Comparison of ENCODE assay signal across 8 cellular contexts in genomic region chr17:45221997-45222272, GRCh38. TPM values are rescaled to one million over a fixed set of nuclear protein-coding genes. Genes with fewer than 3 reads are reported as not detected.
A peak's percentile ranks its signal among the peaks of the same experiment; 100 is the strongest.
DNase-seq lines count a peak whose midpoint lies in the region; ATAC-seq and TF ChIP-seq lines count a peak whose summit lies in the region.

No MANE protein-coding gene starts in this region.

- H3K36me3 ChIP-seq in HEK293 (ENCODE audit: control insufficient read depth in 2 of 2, insufficient read depth in 1 of 2, low read length in 2 of 2), result no peaks in the 10 kb centered on the region; a peak in 1 of 3 replicates
- no peaks in the 10 kb centered on the region for H3K36me3 ChIP-seq in iPS DF 6.9 (ENCODE audit: control insufficient read depth, insufficient read depth, low read length)

- H3K9me3 Mint-ChIP-seq in activated CD8-positive, alpha-beta T cell treated with anti-CD3 and anti-CD28 coated beads, Interleukin-2, amount 10 ng/mL, durations not matched to agents 7 days and 5 days (ENCODE audit: insufficient read depth), result no peaks in the 10 kb centered on the region
- no peaks in the 10 kb centered on the region for H3K9me3 Mint-ChIP-seq in stimulated activated effector memory CD8-positive, alpha-beta T cell treated with anti-CD3 and anti-CD28 coated beads, Interleukin-12 subunit alpha, Interleukin-12 subunit beta, amount 100 ng/mL, for 72 hours

- no CpG with 5 or more reads among the region's 36 CpGs for WGBS in iPS DF 6.9 (ENCODE audit: insufficient coverage, insufficient read length)

- CTCF ChIA-PET in HEK293 (lab: Yijun Ruan, JAX), result interaction anchor here (0.6 to 10.4 kb wide), 6 partner anchors 11 to 155 kb away, joined by 3 to 192 read pairs (median 4); partner anchors contain the start of gene ACBD4
- CTCF ChIA-PET in activated CD8-positive, alpha-beta T cell treated with anti-CD3 and anti-CD28 coated beads, Interleukin-2, amount 10 ng/mL, durations not matched to agents 7 days and 5 days (lab: Charles Lee), result interaction anchor here (1.8 to 14.2 kb wide), 8 partner anchors 12 to 163 kb away, joined by 7 to 410 read pairs (median 69); partner anchors contain the start of genes ACBD4, HEXIM1 and MAP3K14

- H3K4me1 Mint-ChIP-seq in activated CD8-positive, alpha-beta T cell treated with anti-CD3 and anti-CD28 coated beads, Interleukin-2, amount 10 ng/mL, durations not matched to agents 7 days and 5 days (ENCODE audit: low read depth), result peaks cover 51% of the 10 kb centered on the region
- peaks cover 57% of the 10 kb centered on the region for H3K4me1 Mint-ChIP-seq in stimulated activated effector memory CD8-positive, alpha-beta T cell treated with anti-CD3 and anti-CD28 coated beads, Interleukin-12 subunit alpha, Interleukin-12 subunit beta, amount 100 ng/mL, for 72 hours

- no peak for DNase-seq in activated CD8-positive, alpha-beta T cell treated with anti-CD3 and anti-CD28 coated beads, Interleukin-2, amount 10 ng/mL, durations not matched to agents 7 days and 5 days
- DNase-seq in iPS DF 6.9 (ENCODE audit: low read depth, low spot score) (no peak), OCI-M2 (lab: John Stamatoyannopoulos, UW; ENCODE audit: unreplicated experiment) (no peak)
- DNase-seq in stimulated activated effector memory CD8-positive, alpha-beta T cell treated with anti-CD3 and anti-CD28 coated beads, Interleukin-12 subunit alpha, Interleukin-12 subunit beta, amount 100 ng/mL, for 72 hours (ENCODE audit: low spot score in 2 of 2), result no peak

- peaks cover 15% of the 10 kb centered on the region for H3K27me3 ChIP-seq in iPS DF 6.9 (ENCODE audit: control insufficient read depth, insufficient read depth, low read length)

- H3K9me3 ChIP-seq in HEK293 (ENCODE audit: control insufficient read depth, insufficient read depth, low read depth, low read length) (no peaks in the 10 kb centered on the region), iPS DF 6.9 (ENCODE audit: control insufficient read depth, insufficient read depth, low read length) (no peaks in the 10 kb centered on the region)

- no peak for ATAC-seq in activated CD8-positive, alpha-beta T cell treated with anti-CD3 and anti-CD28 coated beads, Interleukin-2, amount 10 ng/mL, durations not matched to agents 7 days and 5 days
- no peak for ATAC-seq in stimulated activated effector memory CD8-positive, alpha-beta T cell treated with anti-CD3 and anti-CD28 coated beads, Interleukin-12 subunit alpha, Interleukin-12 subunit beta, amount 100 ng/mL, for 72 hours
- ATAC-seq in HG02840 (IDR thresholded peaks at IDR 0.05; ENCODE audit: low FRiP score, unreplicated experiment), result no peak
- ATAC-seq in HG02852 (IDR thresholded peaks at IDR 0.05; ENCODE audit: unreplicated experiment), result no peak
- no peak for ATAC-seq in HG02571 (IDR thresholded peaks at IDR 0.05; ENCODE audit: unreplicated experiment)

- no peaks in the 10 kb centered on the region for H3K27me3 Mint-ChIP-seq in activated CD8-positive, alpha-beta T cell treated with anti-CD3 and anti-CD28 coated beads, Interleukin-2, amount 10 ng/mL, durations not matched to agents 7 days and 5 days (ENCODE audit: low read depth)

- H3K4me1 ChIP-seq in HEK293 (ENCODE audit: control insufficient read depth, insufficient read depth, low read length) (no peaks in the 10 kb centered on the region; the same call in 1 of the 2 replicates), iPS DF 6.9 (ENCODE audit: control insufficient read depth, insufficient read depth, low read length) (0 out of 2 replicates have a peak, but pooled peaks cover 1% of the 10 kb centered on the region)

- H3K36me3 Mint-ChIP-seq in activated CD8-positive, alpha-beta T cell treated with anti-CD3 and anti-CD28 coated beads, Interleukin-2, amount 10 ng/mL, durations not matched to agents 7 days and 5 days (ENCODE audit: low read depth), result peaks cover 72% of the 10 kb centered on the region
- H3K36me3 Mint-ChIP-seq in stimulated activated effector memory CD8-positive, alpha-beta T cell treated with anti-CD3 and anti-CD28 coated beads, Interleukin-12 subunit alpha, Interleukin-12 subunit beta, amount 100 ng/mL, for 72 hours, result peaks cover 86% of the 10 kb centered on the region

- H3K4me3 Mint-ChIP-seq in activated CD8-positive, alpha-beta T cell treated with anti-CD3 and anti-CD28 coated beads, Interleukin-2, amount 10 ng/mL, durations not matched to agents 7 days and 5 days, result peak overlapping the region; percentile 100
- H3K4me3 Mint-ChIP-seq in stimulated activated effector memory CD8-positive, alpha-beta T cell treated with anti-CD3 and anti-CD28 coated beads, Interleukin-12 subunit alpha, Interleukin-12 subunit beta, amount 100 ng/mL, for 72 hours, result peak overlapping the region; percentile 91

- no peak overlapping the region for H3K27ac Mint-ChIP-seq in activated CD8-positive, alpha-beta T cell treated with anti-CD3 and anti-CD28 coated beads, Interleukin-2, amount 10 ng/mL, durations not matched to agents 7 days and 5 days
- H3K27ac Mint-ChIP-seq in stimulated activated effector memory CD8-positive, alpha-beta T cell treated with anti-CD3 and anti-CD28 coated beads, Interleukin-12 subunit alpha, Interleukin-12 subunit beta, amount 100 ng/mL, for 72 hours, result peak overlapping the region; percentile 100

- peak overlapping the region; percentile 55 for H3K4me3 ChIP-seq in HEK293 (ENCODE audit: low read depth, low read length)
- H3K4me3 ChIP-seq in iPS DF 6.9 (ENCODE audit: low read length), result peak overlapping the region; percentile 43; the same call in 1 of the 2 replicates

- POLR2A ChIA-PET in HEK293 (lab: Yijun Ruan, JAX), result interaction anchor here (1.7 to 1.8 kb wide), 2 partner anchors 14 to 74 kb away, joined by 4 to 8 read pairs; partner anchors contain the start of gene HEXIM1
- POLR2A ChIA-PET in activated CD8-positive, alpha-beta T cell treated with anti-CD3 and anti-CD28 coated beads, Interleukin-2, amount 10 ng/mL, durations not matched to agents 7 days and 5 days (lab: Charles Lee), result interaction anchor here (0.5 to 9.0 kb wide), 13 partner anchors 9 to 1854 kb away, joined by 3 to 132 read pairs (median 5); partner anchors contain the start of genes HEXIM1, HEXIM2 and MAP3K14

- TF ChIP-seq CTCF in HEK293 (tag by site-specific recombination; IDR thresholded peaks at IDR 0.05), result no peak

- H3K27ac ChIP-seq in HEK293 (ENCODE audit: extremely low read depth, low read depth, low read length) (peak overlapping the region; percentile 40; the same call in 1 of the 2 replicates), iPS DF 6.9 (ENCODE audit: low read length) (no peak overlapping the region)

TF ChIP-seq in HEK293, 187 proteins besides CTCF, POLR2A, EP300 and RAD21:
- TF ChIP-seq, protein P1, sequence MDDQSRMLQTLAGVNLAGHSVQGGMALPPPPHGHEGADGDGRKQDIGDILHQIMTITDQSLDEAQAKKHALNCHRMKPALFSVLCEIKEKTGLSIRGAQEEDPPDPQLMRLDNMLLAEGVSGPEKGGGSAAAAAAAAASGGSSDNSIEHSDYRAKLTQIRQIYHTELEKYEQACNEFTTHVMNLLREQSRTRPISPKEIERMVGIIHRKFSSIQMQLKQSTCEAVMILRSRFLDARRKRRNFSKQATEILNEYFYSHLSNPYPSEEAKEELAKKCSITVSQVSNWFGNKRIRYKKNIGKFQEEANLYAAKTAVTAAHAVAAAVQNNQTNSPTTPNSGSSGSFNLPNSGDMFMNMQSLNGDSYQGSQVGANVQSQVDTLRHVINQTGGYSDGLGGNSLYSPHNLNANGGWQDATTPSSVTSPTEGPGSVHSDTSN (CRISPR knock-in tag; IDR thresholded peaks at IDR 0.05), result 0 out of 2 replicates have a peak, but pooled peaks have one; percentile 35
- no peak for TF ChIP-seq OVOL3 (tag by site-specific recombination; IDR thresholded peaks at IDR 0.05)

RNA-seq across cellular contexts. Expression of gene FMNL1, which starts 0.2 kb away (rescaled TPM):
- total RNA-seq in activated CD8-positive, alpha-beta T cell treated with anti-CD3 and anti-CD28 coated beads, Interleukin-2, amount 10 ng/mL, durations not matched to agents 7 days and 5 days, result 100 to 1,000 TPM; 375 to 395 TPM

RNA-seq across cellular contexts. Expression of gene SPATA32, which starts 40.0 kb away (rescaled TPM):
- under 1 TPM; 0.52 to 0.55 TPM for total RNA-seq in activated CD8-positive, alpha-beta T cell treated with anti-CD3 and anti-CD28 coated beads, Interleukin-2, amount 10 ng/mL, durations not matched to agents 7 days and 5 days
